In the genomic region with DNA sequence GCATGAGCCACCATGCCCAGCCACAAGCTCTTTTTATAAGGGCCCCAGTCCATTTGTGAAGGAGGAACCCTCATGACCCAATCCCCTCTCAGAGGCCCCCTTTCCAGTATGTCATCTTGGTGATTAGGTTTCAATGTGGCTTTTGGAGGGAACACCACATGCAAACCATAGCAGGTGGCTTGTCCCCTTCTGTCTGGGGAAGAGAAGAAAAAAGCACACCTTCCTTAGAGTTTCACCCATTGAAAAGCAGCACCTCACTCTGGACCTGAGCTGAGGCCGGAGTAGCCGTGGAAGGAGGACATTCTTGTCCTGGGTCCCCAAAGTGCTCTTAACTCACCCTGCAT, we compare ENCODE assay signal across 10 cellular contexts. TPM values are rescaled to one million over a fixed set of nuclear protein-coding genes. Genes with fewer than 3 reads are reported as not detected.
A peak's percentile ranks its signal among the peaks of the same experiment; 100 is the strongest.
DNase-seq lines count a peak whose midpoint lies in the region; ATAC-seq and TF ChIP-seq lines count a peak whose summit lies in the region.
"Had no signal": no experiment of that assay in that cellular context is flagged by ENCODE, and none has a peak within 500 bp of the region (broad histone marks: within the 10 kb centered on the region; RNA-seq: fewer than 3 reads in every experiment).

No MANE protein-coding gene starts in this region.

- TF ChIP-seq POLR2A in stomach (IDR thresholded peaks at IDR 0.05) = no peak

- POLR2A ChIA-PET in activated CD4-positive, alpha-beta T cell treated with anti-CD3 and anti-CD28 coated beads, Interleukin-2, amount 10 ng/mL, durations not matched to agents 7 days and 5 days (lab: Charles Lee) = no interaction called here
- POLR2A ChIA-PET in activated CD4-positive, alpha-beta T cell treated with anti-CD3 and anti-CD28 coated beads for 36 hours (lab: Charles Lee) = interaction anchor here (0.9 to 1.0 kb wide), 2 partner anchors 24 to 28 kb away, joined by 3 to 6 read pairs; no protein-coding TSS in a partner anchor

- TF ChIP-seq CTCF in RWPE2 (IDR thresholded peaks at IDR 0.05; ENCODE audit: poor library complexity, severe bottlenecking) (no peak), fibroblast of the aortic adventitia (IDR thresholded peaks at IDR 0.05; ENCODE audit: insufficient read depth, low read length) (no peak), stomach (IDR thresholded peaks at IDR 0.05) (no peak)

- CTCF ChIA-PET in activated CD4-positive, alpha-beta T cell treated with anti-CD3 and anti-CD28 coated beads, Interleukin-2, amount 10 ng/mL, durations not matched to agents 7 days and 5 days (lab: Charles Lee) = interaction anchor here (0.8 to 1.8 kb wide), 5 partner anchors 11 to 41 kb away, joined by 3 to 4 read pairs (median 3); no protein-coding TSS in a partner anchor
- CTCF ChIA-PET in activated CD4-positive, alpha-beta T cell treated with anti-CD3 and anti-CD28 coated beads for 36 hours (lab: Charles Lee) = interaction anchor here (0.6 to 1.6 kb wide), 2 partner anchors 15 to 63 kb away, joined by 3 to 5 read pairs; no protein-coding TSS in a partner anchor

- peaks cover 13% of the 10 kb centered on the region for H3K4me1 Mint-ChIP-seq in activated CD4-positive, alpha-beta T cell treated with anti-CD3 and anti-CD28 coated beads, Interleukin-2, amount 10 ng/mL, durations not matched to agents 7 days and 5 days
- H3K4me1 Mint-ChIP-seq in activated CD4-positive, alpha-beta T cell treated with anti-CD3 and anti-CD28 coated beads for 36 hours = peaks cover 14% of the 10 kb centered on the region

- no peaks in the 10 kb centered on the region for H3K27me3 Mint-ChIP-seq in activated CD4-positive, alpha-beta T cell treated with anti-CD3 and anti-CD28 coated beads, Interleukin-2, amount 10 ng/mL, durations not matched to agents 7 days and 5 days
- H3K27me3 Mint-ChIP-seq in activated CD4-positive, alpha-beta T cell treated with anti-CD3 and anti-CD28 coated beads for 36 hours = no peaks in the 10 kb centered on the region

- intact Hi-C loops in activated CD4-positive, alpha-beta T cell treated with anti-CD3 and anti-CD28 coated beads for 36 hours (cut with DNase I, micrococcal nuclease) = no loop called here
- intact Hi-C loops in stomach (cut with DNase I; ENCODE audit: low total_unique reads) (no loop called here), aorta (cut with DNase I) (no loop called here)

- DNase-seq in activated CD4-positive, alpha-beta T cell treated with anti-CD3 and anti-CD28 coated beads, Interleukin-2, amount 10 ng/mL, durations not matched to agents 7 days and 5 days = no peak
- no peak for DNase-seq in activated CD4-positive, alpha-beta T cell treated with anti-CD3 and anti-CD28 coated beads for 36 hours
- DNase-seq in RWPE2 (ENCODE audit: low spot score) (no peak), fibroblast of the aortic adventitia (ENCODE audit: low read depth) (peak; percentile 43), stomach (no peak), putamen (ENCODE audit: low spot score) (no peak), aorta (no peak)
- DNase-seq: substantia nigra had no signal

- no peaks in the 10 kb centered on the region for H3K9me3 ChIP-seq in RWPE2 (ENCODE audit: severe bottlenecking)
- no peaks in the 10 kb centered on the region for H3K9me3 ChIP-seq in stomach
- H3K9me3 ChIP-seq in aorta (ENCODE audit: control insufficient read depth, low read length) = no peaks in the 10 kb centered on the region

- peaks cover 4% of the 10 kb centered on the region for H3K36me3 Mint-ChIP-seq in activated CD4-positive, alpha-beta T cell treated with anti-CD3 and anti-CD28 coated beads, Interleukin-2, amount 10 ng/mL, durations not matched to agents 7 days and 5 days (ENCODE audit: low read depth)
- peaks cover 7% of the 10 kb centered on the region for H3K36me3 Mint-ChIP-seq in activated CD4-positive, alpha-beta T cell treated with anti-CD3 and anti-CD28 coated beads for 36 hours (ENCODE audit: low read depth)

- ATAC-seq in activated CD4-positive, alpha-beta T cell treated with anti-CD3 and anti-CD28 coated beads for 36 hours = no peak
- no peak for ATAC-seq in RWPE2 (ENCODE audit: low read depth)
- no peak for ATAC-seq in aorta (ENCODE audit: low FRiP score)
- no peak for ATAC-seq in GM21528 (IDR thresholded peaks at IDR 0.05; ENCODE audit: low FRiP score, unreplicated experiment)
- ATAC-seq: left lobe of liver had no signal

- H3K27me3 ChIP-seq in RWPE2 (ENCODE audit: insufficient read depth, poor library complexity, severe bottlenecking) = no peaks in the 10 kb centered on the region
- H3K27me3 ChIP-seq in stomach = no peaks in the 10 kb centered on the region
- H3K27me3 ChIP-seq in aorta (ENCODE audit: control insufficient read depth in 1 of 2, insufficient read depth in 2 of 2, low read length in 1 of 2) = no peaks in the 10 kb centered on the region

- peak overlapping the region; percentile 30 for H3K27ac ChIP-seq in RWPE2 (ENCODE audit: poor library complexity, severe bottlenecking)
- peak overlapping the region; percentile 19 to 73 (median 49) for H3K27ac ChIP-seq in stomach
- H3K27ac ChIP-seq in aorta (ENCODE audit: low read depth in 1 of 2, low read length in 2 of 2) = no peak overlapping the region

- TF ChIP-seq EP300 in stomach (IDR thresholded peaks at IDR 0.05) = no peak

- H3K36me3 ChIP-seq in RWPE2 (ENCODE audit: low read depth) = peaks cover 23% of the 10 kb centered on the region
- H3K36me3 ChIP-seq in stomach = peaks cover 34 to 43% (median 39%) of the 10 kb centered on the region in 4 donors
- peaks cover 1 to 4% of the 10 kb centered on the region in 2 donors for H3K36me3 ChIP-seq in aorta (ENCODE audit: control insufficient read depth in 1 of 2, insufficient read depth in 2 of 2, low read length in 1 of 2)

- WGBS in stomach, 5 donors = 72 to 100% (median 91%) methylated on average over 2 of the region's 2 CpGs
- WGBS in aorta, 2 donors = 92 to 94% methylated on average over 2 of the region's 2 CpGs

- H3K27ac Mint-ChIP-seq in activated CD4-positive, alpha-beta T cell treated with anti-CD3 and anti-CD28 coated beads, Interleukin-2, amount 10 ng/mL, durations not matched to agents 7 days and 5 days = peak overlapping the region; percentile 19
- H3K27ac Mint-ChIP-seq in activated CD4-positive, alpha-beta T cell treated with anti-CD3 and anti-CD28 coated beads for 36 hours = no peak overlapping the region

- H3K9me3 Mint-ChIP-seq in activated CD4-positive, alpha-beta T cell treated with anti-CD3 and anti-CD28 coated beads, Interleukin-2, amount 10 ng/mL, durations not matched to agents 7 days and 5 days = no peaks in the 10 kb centered on the region
- H3K9me3 Mint-ChIP-seq in activated CD4-positive, alpha-beta T cell treated with anti-CD3 and anti-CD28 coated beads for 36 hours (ENCODE audit: low read depth) = no peaks in the 10 kb centered on the region

- no peak overlapping the region for H3K4me3 Mint-ChIP-seq in activated CD4-positive, alpha-beta T cell treated with anti-CD3 and anti-CD28 coated beads, Interleukin-2, amount 10 ng/mL, durations not matched to agents 7 days and 5 days
- H3K4me3 Mint-ChIP-seq in activated CD4-positive, alpha-beta T cell treated with anti-CD3 and anti-CD28 coated beads for 36 hours = no peak overlapping the region

- H3K4me3 ChIP-seq in RWPE2 (ENCODE audit: severe bottlenecking) (no peak overlapping the region), fibroblast of the aortic adventitia (ENCODE audit: low read depth, low read length) (no peak overlapping the region), stomach (no peak overlapping the region), aorta (ENCODE audit: low read length in 2 of 2) (no peak overlapping the region)

- H3K4me1 ChIP-seq in RWPE2 (ENCODE audit: insufficient read depth, poor library complexity, severe bottlenecking) (peaks cover 7% of the 10 kb centered on the region), stomach (peaks cover 0 to 27% (median 12%) of the 10 kb centered on the region in 4 donors), aorta (ENCODE audit: control insufficient read depth in 1 of 2, insufficient read depth in 2 of 2, low read length in 2 of 2) (no peaks in the 10 kb centered on the region)

RNA-seq across cellular contexts. Expression of a gene that starts 25.4 kb away (rescaled TPM):
- total RNA-seq in activated CD4-positive, alpha-beta T cell treated with anti-CD3 and anti-CD28 coated beads, Interleukin-2, amount 10 ng/mL, durations not matched to agents 7 days and 5 days = 100 to 1,000 TPM; 463 to 610 TPM
- 100 to 1,000 TPM; 435 to 569 TPM for total RNA-seq in activated CD4-positive, alpha-beta T cell treated with anti-CD3 and anti-CD28 coated beads for 36 hours
- total RNA-seq in fibroblast of the aortic adventitia (ENCODE audit: low replicate concordance) (527 and 883 TPM in 2 replicates), stomach (1,000 to 10,000 TPM in 2 of 5 donors, 100 to 1,000 TPM in 3; 253 to 2,124 (median 789) TPM), aorta (1,000 to 10,000 TPM; 1,566 to 1,734 TPM)
- polyA plus RNA-seq in stomach (1,000 to 10,000 TPM in 1 of 3 donors, 100 to 1,000 TPM in 2; 131 to 1,368 (median 157) TPM), aorta (1,000 to 10,000 TPM in 1 of 2 donors, 100 to 1,000 TPM in 1; 239 to 1,307 TPM)

RNA-seq across cellular contexts. Expression of a gene that starts 50.8 kb away (rescaled TPM):
- 1,000 to 10,000 TPM; 7,183 to 8,252 TPM for total RNA-seq in activated CD4-positive, alpha-beta T cell treated with anti-CD3 and anti-CD28 coated beads, Interleukin-2, amount 10 ng/mL, durations not matched to agents 7 days and 5 days
- 1,000 to 10,000 TPM; 7,016 to 9,748 TPM for total RNA-seq in activated CD4-positive, alpha-beta T cell treated with anti-CD3 and anti-CD28 coated beads for 36 hours
- total RNA-seq in fibroblast of the aortic adventitia (ENCODE audit: low replicate concordance) (10,787 and 27,374 TPM in 2 replicates), stomach (over 10,000 TPM; 11,517 to 39,496 (median 13,707) TPM), aorta (over 10,000 TPM; 16,103 to 18,225 TPM)
- polyA plus RNA-seq in stomach (100 to 1,000 TPM; 124 to 296 (median 126) TPM), aorta (100 to 1,000 TPM; 228 to 370 TPM)

Comparison
In these comparisons a context has a peak if more than half of its experiments do, and no peak if none do; other contexts are left out.
1. H3K27ac ChIP-seq: peak in RWPE2 (single experiment) and stomach (5 of 5); none in aorta (0 of 2).